In the genomic region with DNA sequence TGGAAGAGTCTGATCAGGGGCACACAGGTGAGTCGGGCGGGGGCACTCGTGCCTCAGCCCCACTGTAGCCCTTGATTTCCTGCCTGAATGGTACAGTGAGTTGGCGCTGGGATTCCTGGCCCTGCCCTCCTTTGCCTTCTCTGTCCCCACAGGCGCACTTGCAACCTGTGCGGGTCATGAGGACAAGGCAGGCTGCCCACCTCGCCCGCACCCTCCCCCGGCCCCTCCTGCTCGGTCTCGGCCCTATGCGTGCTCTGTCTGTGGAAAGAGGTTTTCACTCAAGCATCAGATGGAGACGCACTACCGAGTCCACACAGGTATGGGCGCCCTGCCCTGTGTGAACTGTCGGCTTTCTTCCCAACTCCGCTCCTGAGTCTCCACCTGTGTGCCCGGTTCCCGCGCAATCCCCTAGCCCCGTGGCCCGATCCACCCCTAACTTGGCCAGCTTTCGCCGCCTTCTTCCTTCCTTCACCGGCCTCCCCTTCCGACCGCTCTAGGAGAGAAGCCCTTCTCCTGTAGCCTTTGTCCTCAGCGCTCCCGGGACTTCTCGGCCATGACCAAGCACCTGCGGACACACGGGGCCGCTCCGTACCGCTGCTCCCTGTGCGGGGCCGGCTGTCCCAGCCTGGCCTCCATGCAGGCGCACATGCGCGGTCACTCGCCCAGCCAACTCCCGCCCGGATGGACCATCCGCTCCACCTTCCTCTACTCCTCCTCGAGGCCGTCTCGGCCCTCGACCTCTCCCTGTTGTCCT, we compare ENCODE assay signal across 1 cellular context.
TF ChIP-seq lines count a peak whose summit lies in the region.

No MANE protein-coding gene starts in this region.

TF ChIP-seq in K562, 482 proteins besides CTCF, POLR2A, EP300 and RAD21 (continued from another document and continues in another):
- TF ChIP-seq, protein P1, sequence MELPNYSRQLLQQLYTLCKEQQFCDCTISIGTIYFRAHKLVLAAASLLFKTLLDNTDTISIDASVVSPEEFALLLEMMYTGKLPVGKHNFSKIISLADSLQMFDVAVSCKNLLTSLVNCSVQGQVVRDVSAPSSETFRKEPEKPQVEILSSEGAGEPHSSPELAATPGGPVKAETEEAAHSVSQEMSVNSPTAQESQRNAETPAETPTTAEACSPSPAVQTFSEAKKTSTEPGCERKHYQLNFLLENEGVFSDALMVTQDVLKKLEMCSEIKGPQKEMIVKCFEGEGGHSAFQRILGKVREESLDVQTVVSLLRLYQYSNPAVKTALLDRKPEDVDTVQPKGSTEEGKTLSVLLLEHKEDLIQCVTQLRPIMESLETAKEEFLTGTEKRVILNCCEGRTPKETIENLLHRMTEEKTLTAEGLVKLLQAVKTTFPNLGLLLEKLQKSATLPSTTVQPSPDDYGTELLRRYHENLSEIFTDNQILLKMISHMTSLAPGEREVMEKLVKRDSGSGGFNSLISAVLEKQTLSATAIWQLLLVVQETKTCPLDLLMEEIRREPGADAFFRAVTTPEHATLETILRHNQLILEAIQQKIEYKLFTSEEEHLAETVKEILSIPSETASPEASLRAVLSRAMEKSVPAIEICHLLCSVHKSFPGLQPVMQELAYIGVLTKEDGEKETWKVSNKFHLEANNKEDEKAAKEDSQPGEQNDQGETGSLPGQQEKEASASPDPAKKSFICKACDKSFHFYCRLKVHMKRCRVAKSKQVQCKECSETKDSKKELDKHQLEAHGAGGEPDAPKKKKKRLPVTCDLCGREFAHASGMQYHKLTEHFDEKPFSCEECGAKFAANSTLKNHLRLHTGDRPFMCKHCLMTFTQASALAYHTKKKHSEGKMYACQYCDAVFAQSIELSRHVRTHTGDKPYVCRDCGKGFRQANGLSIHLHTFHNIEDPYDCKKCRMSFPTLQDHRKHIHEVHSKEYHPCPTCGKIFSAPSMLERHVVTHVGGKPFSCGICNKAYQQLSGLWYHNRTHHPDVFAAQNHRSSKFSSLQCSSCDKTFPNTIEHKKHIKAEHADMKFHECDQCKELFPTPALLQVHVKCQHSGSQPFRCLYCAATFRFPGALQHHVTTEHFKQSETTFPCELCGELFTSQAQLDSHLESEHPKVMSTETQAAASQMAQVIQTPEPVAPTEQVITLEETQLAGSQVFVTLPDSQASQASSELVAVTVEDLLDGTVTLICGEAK (IDR thresholded peaks at IDR 0.05) = peak; percentile 34; the same call in 1 of the 2 replicates
- TF ChIP-seq, protein P1 (CRISPR knock-in tag; IDR thresholded peaks at IDR 0.05) = no peak
- TF ChIP-seq SIX5 (IDR thresholded peaks at IDR 0.05; ENCODE audit: borderline replicate concordance in 1 of 2, insufficient read depth in 1 of 2, low read depth in 1 of 2, low read length in 2 of 2) (no peak), ZFP1 (CRISPR knock-in tag; IDR thresholded peaks at IDR 0.05) (no peak), MCM5 (IDR thresholded peaks at IDR 0.05; ENCODE audit: low read depth) (no peak), ZNF3 (CRISPR knock-in tag; IDR thresholded peaks at IDR 0.05) (no peak), TAF15 (IDR thresholded peaks at IDR 0.05; ENCODE audit: low read depth, low read length) (no peak), ZNF134 (CRISPR knock-in tag; conservative IDR thresholded peaks at IDR 0.05) (no peak), ZNF551 (CRISPR knock-in tag; IDR thresholded peaks at IDR 0.05) (no peak), ZNF263 (CRISPR knock-in tag; IDR thresholded peaks at IDR 0.05; ENCODE audit: borderline replicate concordance) (no peak), BDP1 (IDR thresholded peaks at IDR 0.05; ENCODE audit: insufficient read depth, insufficient read length) (no peak), RNF2 (IDR thresholded peaks at IDR 0.05) (no peak), ZNF431 (CRISPR knock-in tag; IDR thresholded peaks at IDR 0.05) (no peak), ZBTB8A (IDR thresholded peaks at IDR 0.05; ENCODE audit: partially characterized antibody) (no peak), CBX3 (IDR thresholded peaks at IDR 0.05; ENCODE audit: borderline replicate concordance in 1 of 2, low read length in 2 of 2) (no peak), ZNF232 (CRISPR knock-in tag; IDR thresholded peaks at IDR 0.05) (no peak), MEF2A (IDR thresholded peaks at IDR 0.05; ENCODE audit: control insufficient read depth, low read depth, low read length) (no peak), RB1 (IDR thresholded peaks at IDR 0.05; ENCODE audit: low read depth) (no peak), U2AF1 (optimal IDR thresholded peaks at IDR 0.05; ENCODE audit: low read depth, low read length) (no peak), DDX20 (tag; IDR thresholded peaks at IDR 0.05; ENCODE audit: low read depth) (no peak), GTF2E2 (tag; IDR thresholded peaks at IDR 0.05) (no peak), FOS (IDR thresholded peaks at IDR 0.05; ENCODE audit: extremely low read depth, insufficient read length) (no peak), BACH1 (tag; IDR thresholded peaks at IDR 0.05) (no peak), ETV5 (CRISPR knock-in tag; IDR thresholded peaks at IDR 0.05; ENCODE audit: low read depth) (no peak), NCOA1 (IDR thresholded peaks at IDR 0.05; ENCODE audit: low read depth) (0 out of 2 replicates have a peak, but pooled peaks have one; percentile 19), C11orf30 (IDR thresholded peaks at IDR 0.05; ENCODE audit: low read depth) (no peak), CHD2 (IDR thresholded peaks at IDR 0.05; ENCODE audit: low read depth, low read length) (no peak), ZNF133 (CRISPR knock-in tag; IDR thresholded peaks at IDR 0.05) (no peak), ZNF717 (CRISPR knock-in tag; IDR thresholded peaks at IDR 0.05) (peak; percentile 9; the same call in 1 of the 2 replicates), BRCA1 (IDR thresholded peaks at IDR 0.05) (no peak), BRCA1 (CRISPR knock-in tag; IDR thresholded peaks at IDR 0.05) (no peak), LCOR (CRISPR knock-in tag; IDR thresholded peaks at IDR 0.05) (no peak), FUS (optimal IDR thresholded peaks at IDR 0.05; ENCODE audit: low read depth, low read length) (no peak)
- TF ChIP-seq, protein P2, sequence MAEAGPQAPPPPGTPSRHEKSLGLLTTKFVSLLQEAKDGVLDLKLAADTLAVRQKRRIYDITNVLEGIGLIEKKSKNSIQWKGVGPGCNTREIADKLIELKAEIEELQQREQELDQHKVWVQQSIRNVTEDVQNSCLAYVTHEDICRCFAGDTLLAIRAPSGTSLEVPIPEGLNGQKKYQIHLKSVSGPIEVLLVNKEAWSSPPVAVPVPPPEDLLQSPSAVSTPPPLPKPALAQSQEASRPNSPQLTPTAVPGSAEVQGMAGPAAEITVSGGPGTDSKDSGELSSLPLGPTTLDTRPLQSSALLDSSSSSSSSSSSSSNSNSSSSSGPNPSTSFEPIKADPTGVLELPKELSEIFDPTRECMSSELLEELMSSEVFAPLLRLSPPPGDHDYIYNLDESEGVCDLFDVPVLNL (CRISPR knock-in tag; IDR thresholded peaks at IDR 0.05; ENCODE audit: low read depth) = 0 out of 2 replicates have a peak, but pooled peaks have one; percentile 40
- TF ChIP-seq, protein P3, sequence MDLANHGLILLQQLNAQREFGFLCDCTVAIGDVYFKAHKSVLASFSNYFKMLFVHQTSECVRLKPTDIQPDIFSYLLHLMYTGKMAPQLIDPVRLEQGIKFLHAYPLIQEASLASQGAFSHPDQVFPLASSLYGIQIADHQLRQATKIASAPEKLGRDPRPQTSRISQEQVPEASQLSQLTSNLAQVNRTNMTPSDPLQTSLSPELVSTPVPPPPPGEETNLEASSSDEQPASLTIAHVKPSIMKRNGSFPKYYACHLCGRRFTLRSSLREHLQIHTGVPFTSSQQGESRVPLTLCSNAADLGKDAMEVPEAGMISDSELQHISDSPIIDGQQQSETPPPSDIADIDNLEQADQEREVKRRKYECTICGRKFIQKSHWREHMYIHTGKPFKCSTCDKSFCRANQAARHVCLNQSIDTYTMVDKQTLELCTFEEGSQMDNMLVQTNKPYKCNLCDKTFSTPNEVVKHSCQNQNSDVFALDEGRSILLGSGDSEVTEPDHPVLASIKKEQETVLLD (IDR thresholded peaks at IDR 0.05) = no peak
- TF ChIP-seq, protein P4, sequence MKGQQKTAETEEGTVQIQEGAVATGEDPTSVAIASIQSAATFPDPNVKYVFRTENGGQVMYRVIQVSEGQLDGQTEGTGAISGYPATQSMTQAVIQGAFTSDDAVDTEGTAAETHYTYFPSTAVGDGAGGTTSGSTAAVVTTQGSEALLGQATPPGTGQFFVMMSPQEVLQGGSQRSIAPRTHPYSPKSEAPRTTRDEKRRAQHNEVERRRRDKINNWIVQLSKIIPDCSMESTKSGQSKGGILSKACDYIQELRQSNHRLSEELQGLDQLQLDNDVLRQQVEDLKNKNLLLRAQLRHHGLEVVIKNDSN (CRISPR knock-in tag; IDR thresholded peaks at IDR 0.05) = peak; percentile 37
- TF ChIP-seq, protein P5, sequence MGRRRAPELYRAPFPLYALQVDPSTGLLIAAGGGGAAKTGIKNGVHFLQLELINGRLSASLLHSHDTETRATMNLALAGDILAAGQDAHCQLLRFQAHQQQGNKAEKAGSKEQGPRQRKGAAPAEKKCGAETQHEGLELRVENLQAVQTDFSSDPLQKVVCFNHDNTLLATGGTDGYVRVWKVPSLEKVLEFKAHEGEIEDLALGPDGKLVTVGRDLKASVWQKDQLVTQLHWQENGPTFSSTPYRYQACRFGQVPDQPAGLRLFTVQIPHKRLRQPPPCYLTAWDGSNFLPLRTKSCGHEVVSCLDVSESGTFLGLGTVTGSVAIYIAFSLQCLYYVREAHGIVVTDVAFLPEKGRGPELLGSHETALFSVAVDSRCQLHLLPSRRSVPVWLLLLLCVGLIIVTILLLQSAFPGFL (CRISPR knock-in tag; IDR thresholded peaks at IDR 0.05) = no peak
- TF ChIP-seq, protein P6, sequence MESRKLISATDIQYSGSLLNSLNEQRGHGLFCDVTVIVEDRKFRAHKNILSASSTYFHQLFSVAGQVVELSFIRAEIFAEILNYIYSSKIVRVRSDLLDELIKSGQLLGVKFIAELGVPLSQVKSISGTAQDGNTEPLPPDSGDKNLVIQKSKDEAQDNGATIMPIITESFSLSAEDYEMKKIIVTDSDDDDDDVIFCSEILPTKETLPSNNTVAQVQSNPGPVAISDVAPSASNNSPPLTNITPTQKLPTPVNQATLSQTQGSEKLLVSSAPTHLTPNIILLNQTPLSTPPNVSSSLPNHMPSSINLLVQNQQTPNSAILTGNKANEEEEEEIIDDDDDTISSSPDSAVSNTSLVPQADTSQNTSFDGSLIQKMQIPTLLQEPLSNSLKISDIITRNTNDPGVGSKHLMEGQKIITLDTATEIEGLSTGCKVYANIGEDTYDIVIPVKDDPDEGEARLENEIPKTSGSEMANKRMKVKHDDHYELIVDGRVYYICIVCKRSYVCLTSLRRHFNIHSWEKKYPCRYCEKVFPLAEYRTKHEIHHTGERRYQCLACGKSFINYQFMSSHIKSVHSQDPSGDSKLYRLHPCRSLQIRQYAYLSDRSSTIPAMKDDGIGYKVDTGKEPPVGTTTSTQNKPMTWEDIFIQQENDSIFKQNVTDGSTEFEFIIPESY (CRISPR knock-in tag; IDR thresholded peaks at IDR 0.05) = peak; percentile 6; the same call in 1 of the 2 replicates
- TF ChIP-seq, protein P7, sequence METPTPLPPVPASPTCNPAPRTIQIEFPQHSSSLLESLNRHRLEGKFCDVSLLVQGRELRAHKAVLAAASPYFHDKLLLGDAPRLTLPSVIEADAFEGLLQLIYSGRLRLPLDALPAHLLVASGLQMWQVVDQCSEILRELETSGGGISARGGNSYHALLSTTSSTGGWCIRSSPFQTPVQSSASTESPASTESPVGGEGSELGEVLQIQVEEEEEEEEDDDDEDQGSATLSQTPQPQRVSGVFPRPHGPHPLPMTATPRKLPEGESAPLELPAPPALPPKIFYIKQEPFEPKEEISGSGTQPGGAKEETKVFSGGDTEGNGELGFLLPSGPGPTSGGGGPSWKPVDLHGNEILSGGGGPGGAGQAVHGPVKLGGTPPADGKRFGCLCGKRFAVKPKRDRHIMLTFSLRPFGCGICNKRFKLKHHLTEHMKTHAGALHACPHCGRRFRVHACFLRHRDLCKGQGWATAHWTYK (CRISPR knock-in tag; IDR thresholded peaks at IDR 0.05) = no peak
- TF ChIP-seq, protein P8, sequence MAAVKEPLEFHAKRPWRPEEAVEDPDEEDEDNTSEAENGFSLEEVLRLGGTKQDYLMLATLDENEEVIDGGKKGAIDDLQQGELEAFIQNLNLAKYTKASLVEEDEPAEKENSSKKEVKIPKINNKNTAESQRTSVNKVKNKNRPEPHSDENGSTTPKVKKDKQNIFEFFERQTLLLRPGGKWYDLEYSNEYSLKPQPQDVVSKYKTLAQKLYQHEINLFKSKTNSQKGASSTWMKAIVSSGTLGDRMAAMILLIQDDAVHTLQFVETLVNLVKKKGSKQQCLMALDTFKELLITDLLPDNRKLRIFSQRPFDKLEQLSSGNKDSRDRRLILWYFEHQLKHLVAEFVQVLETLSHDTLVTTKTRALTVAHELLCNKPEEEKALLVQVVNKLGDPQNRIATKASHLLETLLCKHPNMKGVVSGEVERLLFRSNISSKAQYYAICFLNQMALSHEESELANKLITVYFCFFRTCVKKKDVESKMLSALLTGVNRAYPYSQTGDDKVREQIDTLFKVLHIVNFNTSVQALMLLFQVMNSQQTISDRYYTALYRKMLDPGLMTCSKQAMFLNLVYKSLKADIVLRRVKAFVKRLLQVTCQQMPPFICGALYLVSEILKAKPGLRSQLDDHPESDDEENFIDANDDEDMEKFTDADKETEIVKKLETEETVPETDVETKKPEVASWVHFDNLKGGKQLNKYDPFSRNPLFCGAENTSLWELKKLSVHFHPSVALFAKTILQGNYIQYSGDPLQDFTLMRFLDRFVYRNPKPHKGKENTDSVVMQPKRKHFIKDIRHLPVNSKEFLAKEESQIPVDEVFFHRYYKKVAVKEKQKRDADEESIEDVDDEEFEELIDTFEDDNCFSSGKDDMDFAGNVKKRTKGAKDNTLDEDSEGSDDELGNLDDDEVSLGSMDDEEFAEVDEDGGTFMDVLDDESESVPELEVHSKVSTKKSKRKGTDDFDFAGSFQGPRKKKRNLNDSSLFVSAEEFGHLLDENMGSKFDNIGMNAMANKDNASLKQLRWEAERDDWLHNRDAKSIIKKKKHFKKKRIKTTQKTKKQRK (IDR thresholded peaks at IDR 0.05; ENCODE audit: borderline replicate concordance, low read depth, low read length) = no peak
